In the genomic region with DNA sequence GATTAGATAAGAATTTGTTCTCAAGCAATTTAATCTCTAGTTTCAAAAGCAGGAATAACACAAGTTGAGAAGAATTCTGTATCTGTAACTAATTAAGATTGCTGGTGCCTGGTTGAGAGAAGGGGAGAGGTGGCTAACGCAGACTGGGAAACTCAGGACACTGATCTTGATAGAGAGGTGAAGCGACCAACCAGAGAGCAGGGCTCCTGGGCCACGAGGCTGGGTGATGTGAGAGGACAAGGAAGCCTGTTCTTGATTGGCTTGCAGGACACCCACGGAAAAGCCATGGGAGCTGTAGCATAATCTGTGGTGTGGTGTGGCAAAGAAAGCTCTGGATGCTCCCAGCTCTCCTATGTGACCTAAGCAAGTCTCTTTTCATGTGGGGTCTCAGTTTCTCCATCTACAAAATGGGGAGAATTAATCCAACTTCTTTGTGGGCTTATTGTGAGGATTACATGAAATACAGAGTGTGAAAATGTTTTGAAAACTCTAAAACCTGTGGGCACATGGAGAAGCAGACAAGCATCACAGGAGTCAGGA, we compare ENCODE assay signal across 9 cellular contexts.
DNase-seq lines count a peak whose midpoint lies in the region; ATAC-seq and TF ChIP-seq lines count a peak whose summit lies in the region.
"Had no signal": no experiment of that assay in that cellular context is flagged by ENCODE, and none has a peak within 500 bp of the region (broad histone marks: within the 10 kb centered on the region; RNA-seq: fewer than 3 reads in every experiment).

No MANE protein-coding gene starts in this region.

- H3K4me3 ChIP-seq in fibroblast of villous mesenchyme (ENCODE audit: low read depth, low read length) (no peak overlapping the region), mucosa of descending colon (no peak overlapping the region)

- no peaks in the 10 kb centered on the region for H3K4me1 Mint-ChIP-seq in naive thymus-derived CD8-positive, alpha-beta T cell

- peaks cover 12 to 48% (median 16%) of the 10 kb centered on the region in 5 donors for H3K27me3 Mint-ChIP-seq in naive thymus-derived CD8-positive, alpha-beta T cell

- intact Hi-C loops in mucosa of descending colon (cut with DNase I, micrococcal nuclease) = no loop called here

- ATAC-seq in SK-N-SH treated with all-trans-retinoic acid at 6 μM for 48 hours = peak; percentile 93
- no peak for ATAC-seq in mucosa of descending colon
- ATAC-seq in naive thymus-derived CD8-positive, alpha-beta T cell = no peak
- ATAC-seq: left colon had no signal

- no peak overlapping the region for H3K4me3 Mint-ChIP-seq in naive thymus-derived CD8-positive, alpha-beta T cell

- H3K36me3 Mint-ChIP-seq in naive thymus-derived CD8-positive, alpha-beta T cell = no peaks in the 10 kb centered on the region

- DNase-seq in GM04504 (ENCODE audit: low read depth) (peak; percentile 91), fibroblast of villous mesenchyme (ENCODE audit: low read depth) (peak; percentile 50), renal cortical epithelial cell (ENCODE audit: low read depth) (peak; percentile 78), mucosa of descending colon (no peak), RKO (ENCODE audit: low spot score) (no peak)
- DNase-seq in activated CD4-positive, CD25-positive, alpha-beta regulatory T cell treated with anti-CD3 and anti-CD28 coated beads, Interleukin-2, amount 50 U/mL, for 72 hours = no peak
- no peak for DNase-seq in naive thymus-derived CD8-positive, alpha-beta T cell
- DNase-seq: left colon had no signal

- POLR2A ChIA-PET in naive thymus-derived CD8-positive, alpha-beta T cell (lab: Charles Lee) = no interaction called here

- TF ChIP-seq CTCF in fibroblast of villous mesenchyme (IDR thresholded peaks at IDR 0.05; ENCODE audit: insufficient read depth, low read depth, low read length) (no peak), mucosa of descending colon (IDR thresholded peaks at IDR 0.05) (no peak)

- H3K27ac Mint-ChIP-seq in naive thymus-derived CD8-positive, alpha-beta T cell = no peak overlapping the region

- H3K9me3 ChIP-seq in mucosa of descending colon = no peaks in the 10 kb centered on the region

- no peaks in the 10 kb centered on the region for H3K36me3 ChIP-seq in mucosa of descending colon (ENCODE audit: low read depth)

- peaks cover 0 to 4% (median 0%) of the 10 kb centered on the region in 9 donors for H3K9me3 Mint-ChIP-seq in naive thymus-derived CD8-positive, alpha-beta T cell

- H3K4me1 ChIP-seq in mucosa of descending colon (ENCODE audit: low read depth) = no peaks in the 10 kb centered on the region

TF ChIP-seq in SK-N-SH treated with all-trans-retinoic acid at 6 μM for 48 hours, 23 proteins besides CTCF, POLR2A, EP300 and RAD21:
- TF ChIP-seq CSDC2 (CRISPR knock-in tag; IDR thresholded peaks at IDR 0.05) = no peak
- no peak for TF ChIP-seq ZFP30 (CRISPR knock-in tag; IDR thresholded peaks at IDR 0.05)
- no peak for TF ChIP-seq CSRNP3 (CRISPR knock-in tag; IDR thresholded peaks at IDR 0.05)
- no peak for TF ChIP-seq ZNF565 (CRISPR knock-in tag; conservative IDR thresholded peaks at IDR 0.05; ENCODE audit: low read depth)
- no peak for TF ChIP-seq ESRRG (CRISPR knock-in tag; IDR thresholded peaks at IDR 0.05)
- no peak for TF ChIP-seq POU6F1 (CRISPR knock-in tag; IDR thresholded peaks at IDR 0.05; ENCODE audit: borderline replicate concordance, low read depth)
- TF ChIP-seq, protein P1, sequence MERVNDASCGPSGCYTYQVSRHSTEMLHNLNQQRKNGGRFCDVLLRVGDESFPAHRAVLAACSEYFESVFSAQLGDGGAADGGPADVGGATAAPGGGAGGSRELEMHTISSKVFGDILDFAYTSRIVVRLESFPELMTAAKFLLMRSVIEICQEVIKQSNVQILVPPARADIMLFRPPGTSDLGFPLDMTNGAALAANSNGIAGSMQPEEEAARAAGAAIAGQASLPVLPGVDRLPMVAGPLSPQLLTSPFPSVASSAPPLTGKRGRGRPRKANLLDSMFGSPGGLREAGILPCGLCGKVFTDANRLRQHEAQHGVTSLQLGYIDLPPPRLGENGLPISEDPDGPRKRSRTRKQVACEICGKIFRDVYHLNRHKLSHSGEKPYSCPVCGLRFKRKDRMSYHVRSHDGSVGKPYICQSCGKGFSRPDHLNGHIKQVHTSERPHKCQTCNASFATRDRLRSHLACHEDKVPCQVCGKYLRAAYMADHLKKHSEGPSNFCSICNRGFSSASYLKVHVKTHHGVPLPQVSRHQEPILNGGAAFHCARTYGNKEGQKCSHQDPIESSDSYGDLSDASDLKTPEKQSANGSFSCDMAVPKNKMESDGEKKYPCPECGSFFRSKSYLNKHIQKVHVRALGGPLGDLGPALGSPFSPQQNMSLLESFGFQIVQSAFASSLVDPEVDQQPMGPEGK (CRISPR knock-in tag; IDR thresholded peaks at IDR 0.05; ENCODE audit: borderline replicate concordance) = no peak
TF ChIP-seq in SK-N-SH treated with all-trans-retinoic acid at 6 μM for 48 hours: peak in this region for 0.

Comparison
In these comparisons a context has a peak if more than half of its experiments do, and no peak if none do; other contexts are left out.
1. DNase-seq: peak in GM04504 (single experiment), fibroblast of villous mesenchyme (single experiment) and renal cortical epithelial cell (single experiment); none in activated CD4-positive, CD25-positive, alpha-beta regulatory T cell treated with anti-CD3 and anti-CD28 coated beads, Interleukin-2, amount 50 U/mL, for 72 hours (single experiment), mucosa of descending colon (0 of 3), RKO (single experiment) and naive thymus-derived CD8-positive, alpha-beta T cell (0 of 10).